ENCODE assay signal across 8 cellular contexts in the genomic region with DNA sequence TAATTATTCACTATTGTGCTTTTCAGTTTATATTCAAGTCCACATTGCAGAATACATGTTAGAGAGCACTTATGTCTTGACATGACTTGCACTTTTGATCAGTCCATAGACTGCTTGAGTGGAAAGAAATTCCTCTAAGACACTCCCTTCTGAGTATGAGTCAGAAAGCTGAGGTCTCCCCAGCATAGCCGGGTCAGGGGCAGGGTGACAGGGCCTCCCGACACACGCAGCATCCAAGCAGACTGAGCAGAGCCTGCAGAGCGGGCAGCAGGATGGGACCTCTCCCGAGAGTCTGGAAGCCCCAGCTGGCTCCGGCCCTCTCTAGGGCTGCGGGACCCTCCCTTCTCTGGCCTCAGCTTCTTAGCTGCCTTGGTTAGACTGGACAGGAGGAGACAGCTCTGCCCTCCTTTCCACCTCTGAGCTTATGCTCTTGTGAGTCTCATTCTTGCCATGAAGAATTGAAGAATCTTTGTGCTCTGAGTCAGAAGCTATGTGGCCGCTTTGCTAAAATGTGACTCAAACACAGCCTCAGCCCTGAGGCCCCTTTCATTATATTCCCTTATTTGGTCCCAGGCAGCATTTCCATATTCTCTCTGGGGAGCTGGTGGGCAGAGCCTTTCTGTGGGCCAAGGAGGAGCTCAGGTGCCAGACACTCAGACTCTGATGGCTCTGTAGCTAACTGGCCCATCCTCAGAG. TPM values are rescaled to one million over a fixed set of nuclear protein-coding genes. Genes with fewer than 3 reads are reported as not detected.
DNase-seq lines count a peak whose midpoint lies in the region; ATAC-seq and TF ChIP-seq lines count a peak whose summit lies in the region.

No MANE protein-coding gene starts in this region.

- H3K36me3 ChIP-seq in lower lobe of right lung (no peaks in the 10 kb centered on the region), urinary bladder (ENCODE audit: insufficient read depth) (no peaks in the 10 kb centered on the region)

- H3K4me1 ChIP-seq in lower lobe of right lung = peaks cover 30% of the 10 kb centered on the region
- H3K4me1 ChIP-seq in urinary bladder (ENCODE audit: insufficient read depth) = peaks cover 2% of the 10 kb centered on the region

- no peaks in the 10 kb centered on the region for H3K9me3 ChIP-seq in lower lobe of right lung

- ATAC-seq in lower lobe of right lung (peak; percentile 88), GM19351 (IDR thresholded peaks at IDR 0.05; ENCODE audit: unreplicated experiment) (no peak)

- no peaks in the 10 kb centered on the region for H3K27me3 ChIP-seq in lower lobe of right lung (ENCODE audit: low read depth)

- 36% methylated on average over 8 of the region's 8 CpGs for WGBS in urinary bladder

- H3K27ac ChIP-seq in lower lobe of right lung (peak overlapping the region; percentile 74), urinary bladder (ENCODE audit: low read depth) (peak overlapping the region; percentile 51)

- in situ Hi-C loops in astrocyte of the cerebellum (cut with HindIII; ENCODE audit: low sequenced_read_pairs) = no loop called here
- in situ Hi-C loops in GM13976 (cut with MboI; ENCODE audit: low sequenced_read_pairs, unreplicated experiment) = no loop called here

- TF ChIP-seq CTCF in AG10803 (conservative IDR thresholded peaks at IDR 0.05; ENCODE audit: low read length) (no peak), astrocyte of the cerebellum (IDR thresholded peaks at IDR 0.05; ENCODE audit: low read depth, low read length, missing control alignments) (no peak), lower lobe of right lung (IDR thresholded peaks at IDR 0.05) (no peak), GM13976 (IDR thresholded peaks at IDR 0.05; ENCODE audit: borderline replicate concordance, control extremely low read depth, extremely low read depth, insufficient read depth, missing control alignments) (no peak)

- intact Hi-C loops in lower lobe of right lung (cut with DNase I) = no loop called here

- DNase-seq in AG10803 (ENCODE audit: low read depth) (peak; percentile 96), HT-29 (ENCODE audit: low spot score) (peak; percentile 79), astrocyte of the cerebellum (ENCODE audit: low read depth) (peak; percentile 92), lower lobe of right lung (peak; percentile 64), GM13976 (ENCODE audit: low spot score) (no peak), NCI-H1092 treated with DMSO at 0.1 percent for 48 hours (lab: John Stamatoyannopoulos, UW) (no peak)

- H3K4me3 ChIP-seq in AG10803 (ENCODE audit: low read length) (peak overlapping the region; percentile 47), astrocyte of the cerebellum (ENCODE audit: low read depth, low read length) (no peak overlapping the region), lower lobe of right lung (no peak overlapping the region), urinary bladder (ENCODE audit: low read depth, low read length) (no peak overlapping the region)

RNA-seq across cellular contexts. Expression of a gene that starts 11.2 kb away (rescaled TPM):
- total RNA-seq in HT-29 (2014; rRNA removed; shearing (Covaris generic)) = 101 and 121 TPM in 2 replicates
- total RNA-seq in lower lobe of right lung = 253 TPM
- 117 TPM for total RNA-seq in urinary bladder
- 91.4 TPM for polyA plus RNA-seq in urinary bladder

RNA-seq across cellular contexts. Expression of a gene that starts 35.6 kb away (rescaled TPM):
- total RNA-seq in HT-29 (2014; rRNA removed; shearing (Covaris generic)) = 50.6 and 71.9 TPM in 2 replicates
- total RNA-seq in lower lobe of right lung (70.6 TPM), urinary bladder (1.6 TPM)
- 11.9 TPM for polyA plus RNA-seq in urinary bladder

Comparison
In these comparisons a context has a peak if more than half of its experiments do, and no peak if none do; other contexts are left out.
1. DNase-seq: peak in AG10803 (single experiment), HT-29 (single experiment), astrocyte of the cerebellum (single experiment) and lower lobe of right lung (single experiment); none in GM13976 (single experiment) and NCI-H1092 treated with DMSO at 0.1 percent for 48 hours (single experiment).
2. RNA of a gene that starts 35.6 kb away (total RNA-seq): 50.6 to 71.9 TPM in HT-29 and 70.6 TPM in lower lobe of right lung (single experiment); 1.6 TPM in urinary bladder (single experiment); every median in the first group is over 10 times any median in the second.